In genomic region chr15:67030036-67030762, GRCh38 we compare ENCODE assay signal across 1 cellular context.
TF ChIP-seq lines count a peak whose summit lies in the region.

No MANE protein-coding gene starts in this region.

TF ChIP-seq in H1, 55 proteins besides CTCF, POLR2A, EP300 and RAD21 (continued from another document):
- TF ChIP-seq KDM5A (IDR thresholded peaks at IDR 0.05; ENCODE audit: low read length): no peak
- no peak for TF ChIP-seq MAFK (IDR thresholded peaks at IDR 0.05; ENCODE audit: low read depth, low read length)
- TF ChIP-seq CHD7 (IDR thresholded peaks at IDR 0.05; ENCODE audit: insufficient replicate concordance, low read length): peak; percentile 20
- TF ChIP-seq SP4 (IDR thresholded peaks at IDR 0.05; ENCODE audit: low read length): peak; percentile 75; the same call in 1 of the 2 replicates
- TF ChIP-seq SIN3A (conservative IDR thresholded peaks at IDR 0.05 in 1 of 2, IDR thresholded peaks at IDR 0.05 in 1 of 2; ENCODE audit: low read depth in 1 of 2, low read length in 2 of 2): peak; percentile 58 to 61; a peak in 2 of 4 replicates
- no peak for TF ChIP-seq RNF2 (IDR thresholded peaks at IDR 0.05; ENCODE audit: borderline replicate concordance, low read depth, low read length, missing control alignments, poor library complexity, severe bottlenecking)
- TF ChIP-seq GABPA (IDR thresholded peaks at IDR 0.05; ENCODE audit: borderline replicate concordance, insufficient read depth, low read length): 0 out of 2 replicates have a peak, but pooled peaks have one; percentile 3
- no peak for TF ChIP-seq JUN (IDR thresholded peaks at IDR 0.05; ENCODE audit: low read depth, low read length)
- TF ChIP-seq NANOG (IDR thresholded peaks at IDR 0.05; ENCODE audit: insufficient read depth, low read depth, low read length, poor library complexity, severe bottlenecking): peak; percentile 88
- TF ChIP-seq HDAC2 (IDR thresholded peaks at IDR 0.05; ENCODE audit: borderline replicate concordance in 1 of 2, low read depth in 2 of 2, low read length in 2 of 2): peak in 1 of 2 experiments; percentile 64; a peak in 2 of 4 replicates
- TF ChIP-seq SIRT6 (IDR thresholded peaks at IDR 0.05; ENCODE audit: low read length): no peak
- peak; percentile 58 for TF ChIP-seq CREB1 (IDR thresholded peaks at IDR 0.05)
- TF ChIP-seq TEAD4 (IDR thresholded peaks at IDR 0.05; ENCODE audit: low read depth, low read length): 0 out of 2 replicates have a peak, but pooled peaks have one; percentile 15
- TF ChIP-seq BCL11A (IDR thresholded peaks at IDR 0.05; ENCODE audit: low read depth in 2 of 2, low read length in 2 of 2): peak in 1 of 2 experiments; percentile 27
- peak; percentile 77 for TF ChIP-seq SP1 (IDR thresholded peaks at IDR 0.05; ENCODE audit: low read depth, low read length)
- TF ChIP-seq KDM1A (IDR thresholded peaks at IDR 0.05; ENCODE audit: borderline replicate concordance, low read length): peak; percentile 50; the same call in 1 of the 2 replicates
- TF ChIP-seq ZNF274 (IDR thresholded peaks at IDR 0.05; ENCODE audit: borderline replicate concordance, extremely low read depth, low read length): no peak
- no peak for TF ChIP-seq POLR2AphosphoS5 (IDR thresholded peaks at IDR 0.05; ENCODE audit: low read depth, low read length)
- TF ChIP-seq BRCA1 (IDR thresholded peaks at IDR 0.05; ENCODE audit: low read depth, low read length): no peak
